ENCODE assay signal across 1 cellular context in the genomic region with DNA sequence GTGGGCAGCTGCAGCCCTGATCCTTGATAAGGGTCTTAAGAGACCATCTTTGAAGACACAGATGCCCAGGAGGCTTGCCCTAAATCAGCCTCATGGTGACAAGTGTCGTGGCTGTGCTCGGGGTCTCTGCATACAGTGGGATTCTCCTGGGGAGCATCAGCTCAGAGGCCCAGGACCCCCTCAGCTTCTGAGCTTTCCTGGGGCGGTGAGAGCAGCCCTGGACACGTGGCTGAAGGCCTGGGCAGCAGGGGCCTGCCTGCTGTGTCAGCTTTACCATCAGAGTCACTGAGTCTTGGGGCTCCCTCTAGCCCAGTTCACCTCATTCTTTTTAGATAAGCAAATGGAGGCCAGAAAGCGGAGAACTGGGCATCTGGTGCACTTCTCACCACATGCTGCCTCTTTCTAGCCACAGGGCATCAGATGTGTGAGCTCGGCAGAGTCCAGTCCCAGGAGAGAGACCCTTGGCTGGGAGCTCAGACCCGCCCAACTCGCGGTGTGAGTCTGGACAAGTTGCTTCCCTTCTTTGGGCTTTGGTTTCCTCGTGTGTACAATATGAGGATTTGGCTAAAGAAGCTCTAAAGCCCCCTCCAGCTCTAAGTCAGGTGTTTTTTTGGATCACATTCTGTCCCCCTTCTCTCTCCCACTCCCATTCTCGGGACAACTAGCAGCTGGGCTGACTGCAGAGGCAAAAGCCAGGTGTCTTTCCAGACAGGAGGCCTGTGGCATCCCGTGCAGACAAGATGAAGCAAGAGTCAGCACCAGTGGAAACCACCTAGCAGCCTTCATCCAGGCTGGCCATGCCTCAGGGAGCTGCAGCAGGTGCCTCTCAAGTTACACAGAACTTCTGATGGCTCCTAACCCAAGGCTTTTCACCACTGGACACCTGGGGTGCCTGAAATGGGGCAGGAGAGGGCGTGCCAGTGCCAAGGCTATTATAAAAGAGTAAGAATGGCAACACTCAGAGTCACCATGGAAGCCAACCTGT.
TF ChIP-seq lines count a peak whose summit lies in the region.

No MANE protein-coding gene starts in this region.

TF ChIP-seq in GM23338, 12 proteins besides CTCF, POLR2A, EP300 and RAD21 (continued from another document):
- no peak for TF ChIP-seq REST (IDR thresholded peaks at IDR 0.05; ENCODE audit: unreplicated experiment)
- TF ChIP-seq JUNB (IDR thresholded peaks at IDR 0.05; ENCODE audit: unreplicated experiment), result no peak
- TF ChIP-seq EZH2 (IDR thresholded peaks at IDR 0.05; ENCODE audit: low read depth, unreplicated experiment), result no peak
- no peak for TF ChIP-seq EZH2phosphoT487 (IDR thresholded peaks at IDR 0.05; ENCODE audit: unreplicated experiment)
